ENCODE assay signal across 37 cellular contexts in genomic region chr7:127835679-127836078, GRCh38.
"Had no signal": no experiment of that assay in that cellular context is flagged by ENCODE, and none has a peak within 500 bp of the region (broad histone marks: within the 10 kb centered on the region; RNA-seq: fewer than 3 reads in every experiment).

No MANE protein-coding gene starts in this region.

- H3K27ac Mint-ChIP-seq: activated B cell treated with CpG ODN at 0.5 μM for 24 hours; activated CD4-positive, alpha-beta memory T cell treated with anti-CD3 and anti-CD28 coated beads for 36 hours; activated CD4-positive, alpha-beta T cell treated with anti-CD3 and anti-CD28 coated beads, Interleukin-2, amount 10 ng/mL, durations not matched to agents 24 days and 14 days; activated CD8-positive, alpha-beta T cell treated with anti-CD3 and anti-CD28 coated beads for 36 hours; activated naive CD4-positive, alpha-beta T cell treated with anti-CD3 and anti-CD28 coated beads for 36 hours; activated naive CD4-positive, alpha-beta T cell treated with anti-CD3 and anti-CD28 coated beads, Interleukin-2, amount 50 U/mL, for 72 hours; activated naive CD8-positive, alpha-beta T cell treated with anti-CD3 and anti-CD28 coated beads for 36 hours; activated T-helper 1 cell treated with anti-CD3 and anti-CD28 coated beads, Interleukin-12 subunit alpha, Interleukin-12 subunit beta, Interleukin-2, Interleukin-4 antibody, amounts not matched to agents 30 ng/mL and 10 ng/mL and 1 ng/mL, durations not matched to agents 14 hours and 24 hours and 36 hours; activated T-helper 17 cell treated with anti-CD3 and anti-CD28 coated beads, Interleukin-2, amount 50 U/mL, for 72 hours; T-helper 1 cell treated with Interleukin-12 subunit alpha and Interleukin-12 subunit beta and Interleukin-4 antibody, amounts not matched to agents 30 μg/mL and 1 μg/mL, for 36 hours; T-helper 2 cell treated with Interferon-gamma antibody and Interleukin-4, amounts not matched to agents 5 μg/mL and 100 μg/mL, for 36 hours had no signal

- H3K27me3 Mint-ChIP-seq: activated B cell treated with CpG ODN at 0.5 μM for 24 hours; activated CD4-positive, alpha-beta memory T cell treated with anti-CD3 and anti-CD28 coated beads for 36 hours; activated CD4-positive, alpha-beta T cell treated with anti-CD3 and anti-CD28 coated beads, Interleukin-2, amount 10 ng/mL, durations not matched to agents 24 days and 14 days; activated CD8-positive, alpha-beta T cell treated with anti-CD3 and anti-CD28 coated beads for 36 hours; activated naive CD8-positive, alpha-beta T cell treated with anti-CD3 and anti-CD28 coated beads for 36 hours; activated T-helper 17 cell treated with anti-CD3 and anti-CD28 coated beads, Interleukin-2, amount 50 U/mL, for 72 hours had no signal

- H3K4me3 ChIP-seq: adrenal gland, body of pancreas, breast epithelium had no signal

- H3K4me3 Mint-ChIP-seq: activated B cell treated with CpG ODN at 0.5 μM for 24 hours; activated CD4-positive, alpha-beta memory T cell treated with anti-CD3 and anti-CD28 coated beads for 36 hours; activated CD4-positive, alpha-beta T cell treated with anti-CD3 and anti-CD28 coated beads, Interleukin-2, amount 10 ng/mL, durations not matched to agents 24 days and 14 days; activated CD8-positive, alpha-beta T cell treated with anti-CD3 and anti-CD28 coated beads for 36 hours; activated naive CD4-positive, alpha-beta T cell treated with anti-CD3 and anti-CD28 coated beads for 36 hours; activated naive CD8-positive, alpha-beta T cell treated with anti-CD3 and anti-CD28 coated beads for 36 hours; activated T-cell treated with anti-CD3 and anti-CD28 coated beads, Interleukin-2, amount 50 U/mL, for 4 hours; activated T-cell treated with anti-CD3 and anti-CD28 coated beads, Interleukin-2, amount 50 U/mL, for 72 hours; activated T-helper 1 cell treated with anti-CD3 and anti-CD28 coated beads, Interleukin-12 subunit alpha, Interleukin-12 subunit beta, Interleukin-2, Interleukin-4 antibody, amounts not matched to agents 30 ng/mL and 10 ng/mL and 1 ng/mL, durations not matched to agents 14 hours and 24 hours and 36 hours; activated T-helper 17 cell treated with anti-CD3 and anti-CD28 coated beads, Interleukin-2, amount 50 U/mL, for 72 hours; T-helper 1 cell treated with Interleukin-12 subunit alpha and Interleukin-12 subunit beta and Interleukin-4 antibody, amounts not matched to agents 30 μg/mL and 1 μg/mL, for 36 hours; T-helper 2 cell treated with Interferon-gamma antibody and Interleukin-4, amounts not matched to agents 5 μg/mL and 100 μg/mL, for 36 hours had no signal

- H3K36me3 ChIP-seq: adrenal gland, brain microvascular endothelial cell, breast epithelium had no signal

- H3K27me3 ChIP-seq: adrenal gland, body of pancreas, brain microvascular endothelial cell, breast epithelium had no signal

- H3K27ac ChIP-seq: adrenal gland, body of pancreas, brain microvascular endothelial cell, breast epithelium, VCaP had no signal

- H3K9me3 ChIP-seq: adrenal gland had no signal

- FAIRE-seq: astrocyte, TTC549 had no signal

- ATAC-seq: activated CD8-positive, alpha-beta T cell treated with anti-CD3 and anti-CD28 coated beads for 36 hours; activated naive CD4-positive, alpha-beta T cell treated with anti-CD3 and anti-CD28 coated beads, Interleukin-2, amount 50 U/mL, for 72 hours; activated T-cell treated with anti-CD3 and anti-CD28 coated beads, Interleukin-2, amount 50 U/mL, for 4 hours; activated T-cell treated with anti-CD3 and anti-CD28 coated beads, Interleukin-2, amount 50 U/mL, for 72 hours; activated T-helper 17 cell treated with anti-CD3 and anti-CD28 coated beads, Interleukin-2, amount 50 U/mL, for 72 hours; body of pancreas had no signal

- DNase-seq: activated B cell treated with CpG ODN at 0.5 μM for 24 hours; activated CD4-positive, alpha-beta memory T cell treated with anti-CD3 and anti-CD28 coated beads for 36 hours; activated CD4-positive, alpha-beta T cell treated with anti-CD3 and anti-CD28 coated beads for 4 hours; activated CD4-positive, alpha-beta T cell treated with anti-CD3 and anti-CD28 coated beads, Interleukin-2, amount 10 ng/mL, durations not matched to agents 24 days and 14 days; activated CD4-positive, alpha-beta T cell treated with anti-CD3 and anti-CD28 coated beads, Interleukin-2, amount 50 U/mL, for 1 hour; activated CD4-positive, alpha-beta T cell treated with anti-CD3 and anti-CD28 coated beads, Interleukin-2, amount 50 U/mL, for 4 hours; activated CD4-positive, CD25-positive, alpha-beta regulatory T cell treated with anti-CD3 and anti-CD28 coated beads, Interleukin-2, amount 50 U/mL, for 72 hours; activated CD8-positive, alpha-beta memory T cell treated with anti-CD3 and anti-CD28 coated beads, Interleukin-2, amount 50 U/mL, for 4 hours; activated CD8-positive, alpha-beta T cell treated with anti-CD3 and anti-CD28 coated beads for 36 hours; activated effector memory CD4-positive, alpha-beta T cell treated with anti-CD3 and anti-CD28 coated beads, Interleukin-2, amount 50 U/mL, for 16 hours; activated gamma-delta T cell treated with Interleukin-2 at 50 U/mL for 16 hours; activated naive CD4-positive, alpha-beta T cell; activated naive CD4-positive, alpha-beta T cell treated with anti-CD3 and anti-CD28 coated beads for 36 hours; activated naive CD4-positive, alpha-beta T cell treated with anti-CD3 and anti-CD28 coated beads, Interleukin-2, amount 50 U/mL, for 16 hours; activated naive CD8-positive, alpha-beta T cell treated with anti-CD3 and anti-CD28 coated beads for 36 hours; activated T-cell treated with anti-CD3 and anti-CD28 coated beads for 4 hours; activated T-cell treated with anti-CD3 and anti-CD28 coated beads, Interleukin-2, amount 50 U/mL, for 1 hour; activated T-cell treated with anti-CD3 and anti-CD28 coated beads, Interleukin-2, amount 50 U/mL, for 4 hours; activated T-cell treated with anti-CD3 and anti-CD28 coated beads, Interleukin-2, amount 50 U/mL, for 72 hours; adrenal gland; amniotic stem cell; aorta; body of pancreas; brain microvascular endothelial cell; central memory CD4-positive, alpha-beta T cell; T-helper 1 cell; T-helper 2 cell; T-helper 9 cell had no signal

- H3K4me1 ChIP-seq: adrenal gland, breast epithelium had no signal

- H3K4me1 Mint-ChIP-seq: activated naive CD8-positive, alpha-beta T cell treated with anti-CD3 and anti-CD28 coated beads for 36 hours had no signal
